In the genomic region with DNA sequence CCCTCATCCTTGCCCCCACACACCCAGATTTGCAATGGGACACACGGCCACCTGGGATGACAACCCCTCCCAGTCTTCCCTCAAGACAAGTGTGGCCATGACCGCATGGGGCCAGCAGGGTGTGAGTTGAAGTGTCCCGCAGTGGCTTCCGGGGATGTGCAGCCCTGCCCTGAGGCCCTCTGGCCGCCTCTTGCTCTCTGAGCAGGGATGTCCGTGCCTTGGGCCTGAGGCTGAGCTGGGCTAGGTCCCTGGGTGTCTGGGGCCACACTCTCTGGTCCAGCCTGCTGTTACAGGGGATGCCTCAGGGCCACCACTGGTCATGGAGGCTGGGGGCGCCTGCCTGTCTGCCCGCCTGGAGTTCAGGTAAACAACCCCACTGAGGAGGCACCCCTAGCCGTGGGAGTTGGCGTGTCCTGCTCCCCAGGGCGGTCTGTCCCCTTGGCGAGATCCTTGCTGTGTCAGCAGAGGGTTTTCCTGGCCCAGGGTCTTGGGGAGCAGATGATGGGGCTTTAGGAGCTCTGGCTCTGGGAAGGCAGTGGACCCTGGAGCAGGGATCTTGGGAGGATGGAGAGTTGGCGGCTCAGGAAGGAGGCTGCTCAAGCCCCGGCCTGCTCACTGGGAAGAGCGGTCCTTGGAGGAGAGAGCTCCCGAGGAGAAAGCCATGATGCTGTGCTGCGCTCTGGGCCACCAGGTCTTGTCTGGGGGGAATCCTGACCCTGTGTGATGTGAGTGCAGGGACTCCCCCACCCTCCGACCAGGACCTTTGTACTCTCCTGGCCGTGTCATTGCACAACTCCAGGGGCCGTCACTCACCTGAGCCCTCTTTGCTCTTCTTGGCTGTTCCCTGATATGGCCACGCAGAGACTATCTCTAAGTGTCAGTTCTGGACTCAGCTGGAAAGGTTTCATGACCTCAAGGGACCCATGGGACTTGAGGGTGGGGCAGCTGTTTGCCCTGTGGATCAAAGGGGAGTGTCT, we compare ENCODE assay signal across 13 cellular contexts.
DNase-seq lines count a peak whose midpoint lies in the region; ATAC-seq and TF ChIP-seq lines count a peak whose summit lies in the region.
"Had no signal": no experiment of that assay in that cellular context is flagged by ENCODE, and none has a peak within 500 bp of the region (broad histone marks: within the 10 kb centered on the region; RNA-seq: fewer than 3 reads in every experiment).

No MANE protein-coding gene starts in this region.

- no peaks in the 10 kb centered on the region for H3K27me3 ChIP-seq in BLaER1 treated with 17β-estradiol and CSF1 and Interleukin-3, amounts not matched to agents 10 nM and 100 nM
- H3K27me3 ChIP-seq in ovary = no peaks in the 10 kb centered on the region
- H3K27me3 ChIP-seq: BE2C, left lung had no signal

- H3K9me3 ChIP-seq in BLaER1 treated with 17β-estradiol and CSF1 and Interleukin-3, amounts not matched to agents 10 nM and 100 nM (replicated peaks in 1 of 11) = no peaks in the 10 kb centered on the region
- H3K9me3 ChIP-seq in ovary = no peaks in the 10 kb centered on the region
- H3K9me3 ChIP-seq: BE2C, left lung had no signal

- TF ChIP-seq EP300 in ovary (IDR thresholded peaks at IDR 0.05) = no peak

- peaks cover 0 to 42% (median 9%) of the 10 kb centered on the region in 11 experiments; a peak in 7 of 22 replicates for H4K20me1 ChIP-seq in BLaER1 treated with 17β-estradiol and CSF1 and Interleukin-3, amounts not matched to agents 10 nM and 100 nM

- H3K36me3 ChIP-seq in BLaER1 treated with 17β-estradiol and CSF1 and Interleukin-3, amounts not matched to agents 10 nM and 100 nM = no peaks in the 10 kb centered on the region
- H3K36me3 ChIP-seq in ovary = no peaks in the 10 kb centered on the region
- H3K36me3 ChIP-seq: BE2C, left lung had no signal

- intact Hi-C loops in activated B cell treated with CpG ODN at 0.5 μM for 24 hours (cut with micrococcal nuclease) (no loop called here), left ventricle myocardium superior (cut with micrococcal nuclease) (loop anchor here (10.0 kb wide), 1 partner anchor 48 kb away; no protein-coding TSS in a partner anchor), ovary (cut with DNase I) (no loop called here)

- TF ChIP-seq CTCF in activated B cell treated with CpG ODN at 0.5 μM for 24 hours (IDR thresholded peaks at IDR 0.05) = no peak
- no peak for TF ChIP-seq CTCF in ovary (IDR thresholded peaks at IDR 0.05)

- H3K36me3 Mint-ChIP-seq in activated B cell treated with CpG ODN at 0.5 μM for 24 hours (ENCODE audit: low read depth) = no peaks in the 10 kb centered on the region

- H3K9ac ChIP-seq in BLaER1 treated with 17β-estradiol and CSF1 and Interleukin-3, amounts not matched to agents 10 nM and 100 nM = peak overlapping the region in 3 of 11 experiments; percentile 7 to 60 (median 38); a peak in 3 of 22 replicates

- H3K27me3 Mint-ChIP-seq in activated B cell treated with CpG ODN at 0.5 μM for 24 hours = no peaks in the 10 kb centered on the region

- TF ChIP-seq POLR2A in ovary (IDR thresholded peaks at IDR 0.05) = no peak

- peaks cover 50 to 56% (median 52%) of the 10 kb centered on the region in 10 experiments for H3K4me1 ChIP-seq in BLaER1 treated with 17β-estradiol and CSF1 and Interleukin-3, amounts not matched to agents 10 nM and 100 nM
- no peaks in the 10 kb centered on the region for H3K4me1 ChIP-seq in ovary (ENCODE audit: insufficient read depth)
- H3K4me1 ChIP-seq: BE2C had no signal

- DNase-seq in activated B cell treated with CpG ODN at 0.5 μM for 24 hours (peak; percentile 9), left ventricle myocardium superior (peak; percentile 24), ovary (peak in 3 of 5 donors; percentile 4 to 11 (median 7)), T-helper 9 cell (no peak), SW 1271 (lab: John Stamatoyannopoulos, UW) (no peak), NCI-H69 (lab: John Stamatoyannopoulos, UW) (no peak), GM19238 (ENCODE audit: insufficient read length, low spot score) (no peak)
- DNase-seq: BE2C; NCI-H1048; occipital lobe; stimulated activated CD4-positive, alpha-beta T cell treated with anti-CD3 and anti-CD28 coated beads, Interleukin-1b, Interleukin-23, amount 100 ng/mL, for 48 hours had no signal

- H3K4me3 Mint-ChIP-seq in activated B cell treated with CpG ODN at 0.5 μM for 24 hours = no peak overlapping the region

- H3K9me3 Mint-ChIP-seq in activated B cell treated with CpG ODN at 0.5 μM for 24 hours = no peaks in the 10 kb centered on the region

- no peak overlapping the region for H3K4me3 ChIP-seq in BLaER1 treated with 17β-estradiol and CSF1 and Interleukin-3, amounts not matched to agents 10 nM and 100 nM
- no peak overlapping the region for H3K4me3 ChIP-seq in ovary
- H3K4me3 ChIP-seq: left lung had no signal

- peak overlapping the region; percentile 73 to 99 (median 94) for H3K4me2 ChIP-seq in BLaER1 treated with 17β-estradiol and CSF1 and Interleukin-3, amounts not matched to agents 10 nM and 100 nM

- peaks cover 19% of the 10 kb centered on the region for H3K4me1 Mint-ChIP-seq in activated B cell treated with CpG ODN at 0.5 μM for 24 hours

- H3K27ac ChIP-seq in BLaER1 treated with 17β-estradiol and CSF1 and Interleukin-3, amounts not matched to agents 10 nM and 100 nM = peak overlapping the region in 7 of 11 experiments; percentile 56 to 77 (median 71); a peak in 10 of 22 replicates
- H3K27ac ChIP-seq in ovary = no peak overlapping the region

- H3K27ac Mint-ChIP-seq in activated B cell treated with CpG ODN at 0.5 μM for 24 hours = no peak overlapping the region

- ATAC-seq in activated B cell treated with CpG ODN at 0.5 μM for 24 hours (ENCODE audit: low read depth) (no peak), left ventricle myocardium superior (peak; percentile 17)

- CTCF ChIA-PET in activated B cell treated with CpG ODN at 0.5 μM for 24 hours (lab: Charles Lee) = no interaction called here

- whole genome bisulfite sequencing in ovary, 3 donors = 85 to 87% (median 85%) methylated on average over 20 to 21 of the region's 21 CpGs

- POLR2A ChIA-PET in activated B cell treated with CpG ODN at 0.5 μM for 24 hours (lab: Charles Lee) = no interaction called here

Comparison
In these comparisons a context has a peak if more than half of its experiments do, and no peak if none do; other contexts are left out.
1. H3K27ac ChIP-seq: peak in BLaER1 treated with 17β-estradiol and CSF1 and Interleukin-3, amounts not matched to agents 10 nM and 100 nM (7 of 11); none in ovary (0 of 2).
2. DNase-seq: peak in activated B cell treated with CpG ODN at 0.5 μM for 24 hours (single experiment), left ventricle myocardium superior (single experiment) and ovary (3 of 5); none in T-helper 9 cell (single experiment), SW 1271 (0 of 2), NCI-H69 (single experiment) and GM19238 (single experiment).